In the genomic region with DNA sequence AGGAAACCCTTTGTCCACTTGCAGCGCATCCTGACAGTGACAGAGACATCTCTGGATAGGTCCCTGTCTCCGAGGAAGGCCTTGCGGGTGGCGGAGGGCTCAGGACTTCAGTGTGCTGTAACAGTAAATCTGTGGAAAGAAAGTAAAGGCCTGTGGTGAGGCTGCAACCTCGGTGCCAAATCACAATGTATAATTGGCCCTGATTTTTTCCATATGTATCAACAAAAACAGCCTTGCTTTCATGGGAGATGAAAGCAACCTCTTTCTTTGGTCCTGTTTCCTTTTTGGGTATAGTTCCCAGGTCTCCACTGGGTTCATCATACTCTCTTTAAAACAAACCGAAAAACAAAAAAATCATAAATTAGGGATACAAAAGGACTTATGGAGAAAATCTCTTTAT, we compare ENCODE assay signal across 20 cellular contexts.
DNase-seq lines count a peak whose midpoint lies in the region; TF ChIP-seq lines count a peak whose summit lies in the region.
"Had no signal": no experiment of that assay in that cellular context is flagged by ENCODE, and none has a peak within 500 bp of the region (broad histone marks: within the 10 kb centered on the region; RNA-seq: fewer than 3 reads in every experiment).

No MANE protein-coding gene starts in this region.

- TF ChIP-seq CTCF in HEK293 (tag by site-specific recombination; IDR thresholded peaks at IDR 0.05) = no peak
- TF ChIP-seq CTCF in type B pancreatic cell (conservative IDR thresholded peaks at IDR 0.05) = no peak

- H3K36me3 Mint-ChIP-seq in type B pancreatic cell = no peaks in the 10 kb centered on the region
- H3K36me3 Mint-ChIP-seq: CD14-positive monocyte had no signal

- CTCF ChIA-PET in HEK293 (lab: Yijun Ruan, JAX) = no interaction called here

- peaks cover 11% of the 10 kb centered on the region for H3K27me3 Mint-ChIP-seq in type B pancreatic cell
- H3K27me3 Mint-ChIP-seq: CD4-positive, alpha-beta T cell had no signal

- H3K9ac ChIP-seq in adipocyte (ENCODE audit: low read length) = no peak overlapping the region
- H3K9ac ChIP-seq: BLaER1 treated with 17β-estradiol and CSF1 and Interleukin-3, amounts not matched to agents 10 nM and 100 nM; GM23248 had no signal

- peaks cover 5% of the 10 kb centered on the region for H3K9me3 Mint-ChIP-seq in type B pancreatic cell
- H3K9me3 Mint-ChIP-seq: CD4-positive, alpha-beta T cell; CD8-positive, alpha-beta memory T cell had no signal

- H3K4me3 Mint-ChIP-seq in type B pancreatic cell = no peak overlapping the region
- H3K4me3 Mint-ChIP-seq: CD14-positive monocyte; CD4-positive, alpha-beta T cell; CD8-positive, alpha-beta memory T cell had no signal

- no peaks in the 10 kb centered on the region for H3K27me3 ChIP-seq in adipocyte (replicated peaks; ENCODE audit: control insufficient read depth, insufficient read depth, low read length)
- H3K27me3 ChIP-seq: BE2C; BLaER1 treated with 17β-estradiol and CSF1 and Interleukin-3, amounts not matched to agents 10 nM and 100 nM had no signal

- H3K4me1 ChIP-seq in HEK293 (ENCODE audit: control insufficient read depth, insufficient read depth, low read length) = peaks cover 4% of the 10 kb centered on the region
- H3K4me1 ChIP-seq in adipocyte (ENCODE audit: control insufficient read depth, insufficient read depth, low read length) = no peaks in the 10 kb centered on the region
- H3K4me1 ChIP-seq: A549, BE2C had no signal

- H3K27ac Mint-ChIP-seq in type B pancreatic cell = peak overlapping the region; percentile 39
- H3K27ac Mint-ChIP-seq: CD14-positive monocyte; CD4-positive, alpha-beta T cell; CD8-positive, alpha-beta memory T cell had no signal

- no peak overlapping the region for H3K27ac ChIP-seq in HEK293 (ENCODE audit: extremely low read depth, low read depth, low read length)
- H3K27ac ChIP-seq: A549; BLaER1 treated with 17β-estradiol and CSF1 and Interleukin-3, amounts not matched to agents 10 nM and 100 nM; GM23248 had no signal

- POLR2A ChIA-PET in HEK293 (lab: Yijun Ruan, JAX) = no interaction called here

- peaks cover 29% of the 10 kb centered on the region for H3K4me1 Mint-ChIP-seq in type B pancreatic cell (ENCODE audit: unreplicated experiment)
- H3K4me1 Mint-ChIP-seq: CD14-positive monocyte; CD8-positive, alpha-beta memory T cell had no signal

- H3K4me3 ChIP-seq in HEK293 (ENCODE audit: low read depth, low read length) = no peak overlapping the region
- no peak overlapping the region for H3K4me3 ChIP-seq in adipocyte (ENCODE audit: low read length)
- H3K4me3 ChIP-seq: A549; BLaER1 treated with 17β-estradiol and CSF1 and Interleukin-3, amounts not matched to agents 10 nM and 100 nM; GM23248 had no signal

- H3K36me3 ChIP-seq in HEK293 (ENCODE audit: control insufficient read depth in 2 of 2, insufficient read depth in 1 of 2, low read length in 2 of 2) (no peaks in the 10 kb centered on the region), adipocyte (ENCODE audit: control insufficient read depth, insufficient read depth, low read length, severe bottlenecking) (no peaks in the 10 kb centered on the region)
- H3K36me3 ChIP-seq: BE2C; BLaER1 treated with 17β-estradiol and CSF1 and Interleukin-3, amounts not matched to agents 10 nM and 100 nM had no signal

- DNase-seq in adipocyte (ENCODE audit: low read depth) = peak; percentile 10
- no peak for DNase-seq in type B pancreatic cell (ENCODE audit: extremely low spot score, unreplicated experiment)
- DNase-seq in cortex of kidney (lab: John Stamatoyannopoulos, UW) = no peak
- DNase-seq in activated effector memory CD4-positive, alpha-beta T cell treated with anti-CD3 and anti-CD28 coated beads, Interleukin-2, amount 50 U/mL, for 16 hours = no peak
- DNase-seq in DMS 273 (lab: John Stamatoyannopoulos, UW; ENCODE audit: unreplicated experiment) = no peak
- DNase-seq: 8988T; ACHN; AML-193; BE2C; CD4-positive, alpha-beta T cell; CD8-positive, alpha-beta memory T cell; COR-L47; DND-41; GM23248; H7; HCEC 1CT had no signal

- H3K9me3 ChIP-seq in HEK293 (ENCODE audit: control insufficient read depth, insufficient read depth, low read depth, low read length) = no peaks in the 10 kb centered on the region
- no peaks in the 10 kb centered on the region for H3K9me3 ChIP-seq in adipocyte (ENCODE audit: control insufficient read depth, low read length)
- H3K9me3 ChIP-seq: A549, BE2C had no signal

TF ChIP-seq in HEK293, 187 proteins besides CTCF, POLR2A, EP300 and RAD21:
- TF ChIP-seq, protein P1, sequence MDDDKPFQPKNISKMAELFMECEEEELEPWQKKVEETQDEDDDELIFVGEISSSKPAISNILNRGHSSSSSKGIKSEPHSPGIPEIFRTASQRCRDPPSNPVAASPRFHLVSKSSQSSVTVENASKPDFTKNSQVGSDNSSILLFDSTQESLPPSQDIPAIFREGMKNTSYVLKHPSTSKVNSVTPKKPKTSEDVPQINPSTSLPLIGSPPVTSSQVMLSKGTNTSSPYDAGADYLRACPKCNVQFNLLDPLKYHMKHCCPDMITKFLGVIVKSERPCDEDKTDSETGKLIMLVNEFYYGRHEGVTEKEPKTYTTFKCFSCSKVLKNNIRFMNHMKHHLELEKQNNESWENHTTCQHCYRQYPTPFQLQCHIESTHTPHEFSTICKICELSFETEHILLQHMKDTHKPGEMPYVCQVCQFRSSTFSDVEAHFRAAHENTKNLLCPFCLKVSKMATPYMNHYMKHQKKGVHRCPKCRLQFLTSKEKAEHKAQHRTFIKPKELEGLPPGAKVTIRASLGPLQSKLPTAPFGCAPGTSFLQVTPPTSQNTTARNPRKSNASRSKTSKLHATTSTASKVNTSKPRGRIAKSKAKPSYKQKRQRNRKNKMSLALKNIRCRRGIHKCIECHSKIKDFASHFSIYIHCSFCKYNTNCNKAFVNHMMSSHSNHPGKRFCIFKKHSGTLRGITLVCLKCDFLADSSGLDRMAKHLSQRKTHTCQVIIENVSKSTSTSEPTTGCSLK (tag by site-specific recombination; IDR thresholded peaks at IDR 0.05) = no peak
- 0 out of 2 replicates have a peak, but pooled peaks have one; percentile 38 for TF ChIP-seq ZNF133 (tag by site-specific recombination; IDR thresholded peaks at IDR 0.05)
